Comparison of ENCODE assay signal across 34 cellular contexts in genomic region chr5:136285501-136285900, GRCh38.
DNase-seq lines count a peak whose midpoint lies in the region; TF ChIP-seq lines count a peak whose summit lies in the region.
"Had no signal": no experiment of that assay in that cellular context is flagged by ENCODE, and none has a peak within 500 bp of the region (broad histone marks: within the 10 kb centered on the region; RNA-seq: fewer than 3 reads in every experiment).

No MANE protein-coding gene starts in this region.

- H3K79me1 ChIP-seq in mesenchymal stem cell (replicated peaks; ENCODE audit: low read length, poor library complexity, severe bottlenecking), result no peaks in the 10 kb centered on the region

- peaks cover 0 to 2% of the 10 kb centered on the region in 2 experiments for H3K27me3 ChIP-seq in mesenchymal stem cell (ENCODE audit: control insufficient read depth in 1 of 2, insufficient read depth in 1 of 2, low read length in 2 of 2)
- H3K27me3 ChIP-seq: cardiac muscle cell, right lobe of liver had no signal

- H2BK120ac ChIP-seq in mesenchymal stem cell (ENCODE audit: low read depth, low read length), result no peak overlapping the region

- no peak overlapping the region for H3K4me2 ChIP-seq in mesenchymal stem cell (ENCODE audit: low read length, poor library complexity, severe bottlenecking)

- H3K23ac ChIP-seq in mesenchymal stem cell (ENCODE audit: low read length in 2 of 2), result no peak overlapping the region

- no peak for TF ChIP-seq CTCF in NB4 (IDR thresholded peaks at IDR 0.05; ENCODE audit: low read depth, low read length)
- TF ChIP-seq CTCF in choroid plexus epithelial cell (conservative IDR thresholded peaks at IDR 0.05; ENCODE audit: low read depth, low read length), result no peak

- H2BK12ac ChIP-seq in mesenchymal stem cell (ENCODE audit: low read length in 2 of 2), result no peak overlapping the region

- H2AK5ac ChIP-seq in mesenchymal stem cell (ENCODE audit: low read length, severe bottlenecking), result no peak overlapping the region

- no peak overlapping the region for H3K9ac ChIP-seq in mesenchymal stem cell (ENCODE audit: low read length)

- no peaks in the 10 kb centered on the region for H3K9me3 ChIP-seq in mesenchymal stem cell (ENCODE audit: control insufficient read depth, low read length)
- H3K9me3 ChIP-seq: heart left ventricle, right lobe of liver, thoracic aorta had no signal

- no peak overlapping the region for H3K18ac ChIP-seq in mesenchymal stem cell (ENCODE audit: low read depth in 1 of 2, low read length in 2 of 2)

- no peak overlapping the region for H4K91ac ChIP-seq in mesenchymal stem cell (ENCODE audit: low read length)

- no peak overlapping the region for H2AFZ ChIP-seq in mesenchymal stem cell (ENCODE audit: low read depth, low read length)

- no peak overlapping the region for H3K14ac ChIP-seq in mesenchymal stem cell (ENCODE audit: low read length in 2 of 2)

- no peak overlapping the region for H4K8ac ChIP-seq in mesenchymal stem cell (ENCODE audit: low read length)

- no peak overlapping the region for H2BK5ac ChIP-seq in mesenchymal stem cell (ENCODE audit: low read depth, low read length, poor library complexity, severe bottlenecking)

- no peak overlapping the region for H3K4ac ChIP-seq in mesenchymal stem cell (ENCODE audit: low read depth in 1 of 2, low read length in 2 of 2)

- DNase-seq in GM03348 (ENCODE audit: low spot score) (peak; percentile 18), NB4 (ENCODE audit: low read depth) (peak; percentile 8), choroid plexus epithelial cell (ENCODE audit: low read depth) (peak; percentile 22), mesenchymal stem cell (peak; percentile 68), NCI-H187 (lab: John Stamatoyannopoulos, UW) (no peak), COLO829 (ENCODE audit: low spot score) (no peak), caudate nucleus (lab: John Stamatoyannopoulos, UW) (no peak)
- DNase-seq: ACHN; activated CD4-positive, alpha-beta T cell treated with anti-CD3 and anti-CD28 coated beads for 4 hours; activated effector memory CD4-positive, alpha-beta T cell treated with Interleukin-2 at 50 U/mL for 16 hours; activated T-cell treated with anti-CD3 and anti-CD28 coated beads, Interleukin-2, amount 50 U/mL, for 1 hour; anterior cingulate cortex; DMS53; effector memory CD4-positive, alpha-beta T cell; foreskin melanocyte; GDM1; heart left ventricle; MM.1S; natural killer cell; NCI-H1417; NCI-H2029 treated with DMSO at 0.1 percent for 48 hours; NCI-H526; nucleus accumbens; right lobe of liver; stimulated activated CD4-positive, alpha-beta T cell treated with anti-CD3 and anti-CD28 coated beads, Interleukin-2, amount 100 ng/mL, for 48 hours; stimulated activated naive CD8-positive, alpha-beta T cell treated with anti-CD3 and anti-CD28 coated beads, Interleukin-15, amount 100 ng/mL, for 72 hours; SW 1271; T-helper 9 cell; WERI-Rb-1 had no signal

- H3K4me3 ChIP-seq in NB4 (ENCODE audit: low read depth, low read length) (no peak overlapping the region), choroid plexus epithelial cell (ENCODE audit: low read depth, low read length) (no peak overlapping the region), mesenchymal stem cell (ENCODE audit: insufficient read depth in 1 of 2, low read depth in 1 of 2, low read length in 2 of 2) (no peak overlapping the region)
- H3K4me3 ChIP-seq: cardiac muscle cell, coronary artery, heart left ventricle, lung, right lobe of liver, thoracic aorta had no signal

- H3K36me3 ChIP-seq in mesenchymal stem cell (ENCODE audit: control insufficient read depth in 1 of 2, insufficient read depth in 2 of 2, low read depth in 1 of 2, low read length in 2 of 2), result no peaks in the 10 kb centered on the region
- H3K36me3 ChIP-seq: cardiac muscle cell, heart left ventricle, right lobe of liver, thoracic aorta, WERI-Rb-1 had no signal

- H3K4me1 ChIP-seq in mesenchymal stem cell (ENCODE audit: control insufficient read depth, insufficient read depth, low read depth, low read length), result no peaks in the 10 kb centered on the region
- H3K4me1 ChIP-seq: heart left ventricle, right lobe of liver had no signal

- H3K27ac ChIP-seq in mesenchymal stem cell (ENCODE audit: low read length, poor library complexity, severe bottlenecking), result no peak overlapping the region
- H3K27ac ChIP-seq in caudate nucleus (ENCODE audit: low read depth, low read length), result no peak overlapping the region
- H3K27ac ChIP-seq: cardiac muscle cell, coronary artery, epithelial cell of prostate, heart left ventricle, right lobe of liver, thoracic aorta, WERI-Rb-1 had no signal

- no peak overlapping the region for H2BK15ac ChIP-seq in mesenchymal stem cell (ENCODE audit: low read depth, poor library complexity, severe bottlenecking)

- WGBS in mesenchymal stem cell, result 22% methylated on average over 1 of the region's 1 CpG

- TF ChIP-seq POLR2A in NB4 (IDR thresholded peaks at IDR 0.05; ENCODE audit: extremely low read depth, insufficient read length), result no peak

Comparison
In these comparisons a context has a peak if more than half of its experiments do, and no peak if none do; other contexts are left out.
1. DNase-seq: peak in GM03348 (single experiment), NB4 (single experiment), choroid plexus epithelial cell (single experiment) and mesenchymal stem cell (single experiment); none in NCI-H187 (0 of 2), COLO829 (single experiment) and caudate nucleus (0 of 61).